17 cellular contexts compared by ENCODE assay signal in the genomic region with DNA sequence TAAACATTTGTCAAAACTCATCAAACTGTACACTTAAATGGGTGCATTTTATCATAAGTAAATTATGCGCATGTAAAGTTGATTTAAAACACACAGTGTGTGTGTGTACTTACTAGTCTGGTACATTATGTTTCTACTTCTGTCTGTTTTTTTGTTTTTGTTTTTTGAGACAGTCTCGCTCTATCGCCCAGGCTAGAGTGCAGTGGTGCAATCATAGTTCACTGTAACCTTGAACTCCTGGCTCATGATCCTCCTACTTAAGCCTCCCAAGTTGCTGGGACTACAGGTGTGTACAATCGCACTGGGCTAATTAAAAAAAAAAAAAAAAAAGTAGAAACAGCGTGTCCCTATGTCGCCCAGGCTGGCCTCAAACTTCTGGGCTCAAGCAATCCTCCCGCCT. TPM values are rescaled to one million over a fixed set of nuclear protein-coding genes. Genes with fewer than 3 reads are reported as not detected.
DNase-seq lines count a peak whose midpoint lies in the region; ATAC-seq and TF ChIP-seq lines count a peak whose summit lies in the region.
"Had no signal": no experiment of that assay in that cellular context is flagged by ENCODE, and none has a peak within 500 bp of the region (broad histone marks: within the 10 kb centered on the region; RNA-seq: fewer than 3 reads in every experiment).

No MANE protein-coding gene starts in this region.

- peak; percentile 3 for DNase-seq in activated naive CD8-positive, alpha-beta T cell treated with anti-CD3 and anti-CD28 coated beads, Interleukin-2, amount 10 ng/mL, durations not matched to agents 7 days and 5 days
- no peak for DNase-seq in activated naive CD8-positive, alpha-beta T cell treated with anti-CD3 and anti-CD28 coated beads, Interleukin-2, amount 50 U/mL, for 24 hours
- DNase-seq in renal cortical epithelial cell (ENCODE audit: low read depth) = peak; percentile 49
- DNase-seq in iPS-NIHi7 (ENCODE audit: extremely low spot score) = no peak
- no peak for DNase-seq in GM23338 (ENCODE audit: low spot score)
- DNase-seq: AML-193; CD4-positive, alpha-beta memory T cell; DMS153; DMS79; GDM1; H9 had no signal

- H3K4me1 ChIP-seq in liver (ENCODE audit: control insufficient read depth in 4 of 4, insufficient read depth in 4 of 4, low read length in 3 of 4) (no peaks in the 10 kb centered on the region), GM23338 (ENCODE audit: insufficient read depth) (no peaks in the 10 kb centered on the region)
- H3K4me1 ChIP-seq: A549 had no signal

- no peak overlapping the region for H2AFZ ChIP-seq in GM23338

- WGBS in liver = 69% methylated on average over 7 of the region's 7 CpGs

- H3K79me2 ChIP-seq in GM23338 (replicated peaks; ENCODE audit: insufficient read depth) = no peaks in the 10 kb centered on the region

- no peak overlapping the region for H3K4me3 ChIP-seq in liver (ENCODE audit: low read depth in 1 of 3, low read length in 3 of 3)
- no peak overlapping the region for H3K4me3 ChIP-seq in GM23338
- H3K4me3 ChIP-seq: A549 had no signal

- TF ChIP-seq RAD21 in liver (IDR thresholded peaks at IDR 0.05) = no peak

- no peak for ATAC-seq in activated naive CD8-positive, alpha-beta T cell treated with anti-CD3 and anti-CD28 coated beads, Interleukin-2, amount 10 ng/mL, durations not matched to agents 7 days and 5 days (ENCODE audit: low read depth)
- ATAC-seq in activated naive CD8-positive, alpha-beta T cell treated with anti-CD3 and anti-CD28 coated beads, Interleukin-2, amount 50 U/mL, for 24 hours = no peak
- ATAC-seq in HG02588 (IDR thresholded peaks at IDR 0.05; ENCODE audit: unreplicated experiment) (no peak), GM23338 (no peak)
- ATAC-seq: A549 had no signal

- TF ChIP-seq CTCF in liver (IDR thresholded peaks at IDR 0.05; ENCODE audit: low read depth, low read length, missing input control) (no peak), GM23338 (conservative IDR thresholded peaks at IDR 0.05; ENCODE audit: low read depth in 2 of 2) (no peak)

- H3K27ac ChIP-seq in liver (ENCODE audit: low read depth in 1 of 2, low read length in 2 of 2) = no peak overlapping the region
- no peak overlapping the region for H3K27ac ChIP-seq in GM23338 (ENCODE audit: low read depth)
- H3K27ac ChIP-seq: 22Rv1, A549 had no signal

- no peaks in the 10 kb centered on the region for H3K9me3 ChIP-seq in liver (ENCODE audit: control insufficient read depth in 4 of 4, low read length in 3 of 4)
- H3K9me3 ChIP-seq: A549 had no signal

- no peak overlapping the region for H3K27ac Mint-ChIP-seq in activated naive CD8-positive, alpha-beta T cell treated with anti-CD3 and anti-CD28 coated beads, Interleukin-2, amount 10 ng/mL, durations not matched to agents 7 days and 5 days
- H3K27ac Mint-ChIP-seq in activated naive CD8-positive, alpha-beta T cell treated with anti-CD3 and anti-CD28 coated beads, Interleukin-2, amount 50 U/mL, for 24 hours = no peak overlapping the region
- no peak overlapping the region for H3K27ac Mint-ChIP-seq in GM23338
- H3K27ac Mint-ChIP-seq: CD4-positive, alpha-beta memory T cell; H9 had no signal

- H3K9me2 ChIP-seq in GM23338 (ENCODE audit: insufficient read depth) = no peaks in the 10 kb centered on the region

- no peaks in the 10 kb centered on the region for H3K36me3 Mint-ChIP-seq in activated naive CD8-positive, alpha-beta T cell treated with anti-CD3 and anti-CD28 coated beads, Interleukin-2, amount 10 ng/mL, durations not matched to agents 7 days and 5 days
- H3K36me3 Mint-ChIP-seq in activated naive CD8-positive, alpha-beta T cell treated with anti-CD3 and anti-CD28 coated beads, Interleukin-2, amount 50 U/mL, for 24 hours (ENCODE audit: low read depth) = peaks cover 2% of the 10 kb centered on the region
- H3K36me3 Mint-ChIP-seq in GM23338 (ENCODE audit: low read depth) = no peaks in the 10 kb centered on the region
- H3K36me3 Mint-ChIP-seq: CD4-positive, alpha-beta memory T cell had no signal

- no peaks in the 10 kb centered on the region for H3K27me3 ChIP-seq in liver (ENCODE audit: control insufficient read depth in 4 of 4, insufficient read depth in 4 of 4, low read length in 3 of 4)
- H3K27me3 ChIP-seq in GM23338 (ENCODE audit: insufficient read depth) = no peaks in the 10 kb centered on the region

- peaks cover 4% of the 10 kb centered on the region; the same call in 1 of the 2 replicates for H3F3A ChIP-seq in GM23338 (replicated peaks; ENCODE audit: low read depth)

- no peak overlapping the region for H3K4me3 Mint-ChIP-seq in activated naive CD8-positive, alpha-beta T cell treated with anti-CD3 and anti-CD28 coated beads, Interleukin-2, amount 10 ng/mL, durations not matched to agents 7 days and 5 days
- no peak overlapping the region for H3K4me3 Mint-ChIP-seq in activated naive CD8-positive, alpha-beta T cell treated with anti-CD3 and anti-CD28 coated beads, Interleukin-2, amount 50 U/mL, for 24 hours
- no peak overlapping the region for H3K4me3 Mint-ChIP-seq in GM23338
- H3K4me3 Mint-ChIP-seq: CD14-positive monocyte; CD4-positive, alpha-beta memory T cell; H9 had no signal

- POLR2A ChIA-PET in activated naive CD8-positive, alpha-beta T cell treated with anti-CD3 and anti-CD28 coated beads, Interleukin-2, amount 10 ng/mL, durations not matched to agents 7 days and 5 days (lab: Charles Lee) = no interaction called here

- H4K20me1 ChIP-seq in GM23338 (replicated peaks; ENCODE audit: insufficient read depth) = no peaks in the 10 kb centered on the region

- H3K36me3 ChIP-seq in liver (ENCODE audit: control insufficient read depth in 4 of 4, insufficient read depth in 3 of 4, low read depth in 1 of 4, low read length in 3 of 4) (peaks cover 0 to 4% (median 0%) of the 10 kb centered on the region in 4 donors), GM23338 (ENCODE audit: insufficient read depth) (no peaks in the 10 kb centered on the region)

- peaks cover 22% of the 10 kb centered on the region for H3K4me1 Mint-ChIP-seq in activated naive CD8-positive, alpha-beta T cell treated with anti-CD3 and anti-CD28 coated beads, Interleukin-2, amount 10 ng/mL, durations not matched to agents 7 days and 5 days
- peaks cover 24% of the 10 kb centered on the region for H3K4me1 Mint-ChIP-seq in activated naive CD8-positive, alpha-beta T cell treated with anti-CD3 and anti-CD28 coated beads, Interleukin-2, amount 50 U/mL, for 24 hours
- peaks cover 14% of the 10 kb centered on the region for H3K4me1 Mint-ChIP-seq in GM23338

- H3K9ac ChIP-seq in liver (ENCODE audit: low read depth in 1 of 2, low read length in 2 of 2) = no peak overlapping the region

- H3K9me3 Mint-ChIP-seq in activated naive CD8-positive, alpha-beta T cell treated with anti-CD3 and anti-CD28 coated beads, Interleukin-2, amount 10 ng/mL, durations not matched to agents 7 days and 5 days = no peaks in the 10 kb centered on the region
- no peaks in the 10 kb centered on the region for H3K9me3 Mint-ChIP-seq in activated naive CD8-positive, alpha-beta T cell treated with anti-CD3 and anti-CD28 coated beads, Interleukin-2, amount 50 U/mL, for 24 hours
- no peaks in the 10 kb centered on the region; the same call in 2 of the 3 replicates for H3K9me3 Mint-ChIP-seq in GM23338
- H3K9me3 Mint-ChIP-seq: H9 had no signal

- H3K27me3 Mint-ChIP-seq in activated naive CD8-positive, alpha-beta T cell treated with anti-CD3 and anti-CD28 coated beads, Interleukin-2, amount 10 ng/mL, durations not matched to agents 7 days and 5 days = no peaks in the 10 kb centered on the region
- H3K27me3 Mint-ChIP-seq in activated naive CD8-positive, alpha-beta T cell treated with anti-CD3 and anti-CD28 coated beads, Interleukin-2, amount 50 U/mL, for 24 hours = no peaks in the 10 kb centered on the region
- peaks cover 9% of the 10 kb centered on the region for H3K27me3 Mint-ChIP-seq in GM23338 (ENCODE audit: insufficient read depth, low read depth, poor library complexity)
- H3K27me3 Mint-ChIP-seq: CD4-positive, alpha-beta memory T cell had no signal

- H3K4me2 ChIP-seq in GM23338 = no peak overlapping the region
- H3K4me2 ChIP-seq: A549 had no signal

TF ChIP-seq in liver, 16 proteins besides CTCF, POLR2A, EP300 and RAD21 (continues in another document):
- TF ChIP-seq, protein P1, sequence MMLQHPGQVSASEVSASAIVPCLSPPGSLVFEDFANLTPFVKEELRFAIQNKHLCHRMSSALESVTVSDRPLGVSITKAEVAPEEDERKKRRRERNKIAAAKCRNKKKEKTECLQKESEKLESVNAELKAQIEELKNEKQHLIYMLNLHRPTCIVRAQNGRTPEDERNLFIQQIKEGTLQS (IDR thresholded peaks at IDR 0.05) = no peak
- TF ChIP-seq RXRA (IDR thresholded peaks at IDR 0.05) (peak; percentile 44 to 69), TAF1 (conservative IDR thresholded peaks at IDR 0.05) (no peak), SP1 (IDR thresholded peaks at IDR 0.05) (peak; percentile 63)
- TF ChIP-seq, protein P2, sequence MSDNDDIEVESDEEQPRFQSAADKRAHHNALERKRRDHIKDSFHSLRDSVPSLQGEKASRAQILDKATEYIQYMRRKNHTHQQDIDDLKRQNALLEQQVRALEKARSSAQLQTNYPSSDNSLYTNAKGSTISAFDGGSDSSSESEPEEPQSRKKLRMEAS (IDR thresholded peaks at IDR 0.05) = no peak

RNA-seq across cellular contexts. Expression of a gene that starts 23.0 kb away (rescaled TPM):
- total RNA-seq in activated naive CD8-positive, alpha-beta T cell treated with anti-CD3 and anti-CD28 coated beads, Interleukin-2, amount 10 ng/mL, durations not matched to agents 7 days and 5 days = 10 to 100 TPM; 78.6 to 79.8 TPM
- total RNA-seq in liver (100 to 1,000 TPM in 1 of 2 donors, 10 to 100 TPM in 1; 10.3 to 132 TPM), renal cortical epithelial cell (20.0 and 146 TPM in 2 replicates)
- polyA plus RNA-seq in liver (10 to 100 TPM; 61.7 to 65.8 TPM), GM23338 (2016; fragmentation: Nextera tagmentation; extraction: Ambion mirVana) (17.7 and 19.8 TPM in 2 replicates)
- total RNA-seq in GM23338 (2014; rRNA removed; shearing (Covaris generic)) = 24.3 and 28.6 TPM in 2 replicates

RNA-seq across cellular contexts. Expression of a gene that starts 25.1 kb away (rescaled TPM):
- under 1 TPM; 0.85 to 0.97 TPM for total RNA-seq in activated naive CD8-positive, alpha-beta T cell treated with anti-CD3 and anti-CD28 coated beads, Interleukin-2, amount 10 ng/mL, durations not matched to agents 7 days and 5 days
- total RNA-seq in liver = under 1 TPM in 1 of 2 donors, not detected in 1; 0.42 TPM
- polyA plus RNA-seq in liver = under 1 TPM; 0.43 to 0.64 TPM
- 0.35 and 0.87 TPM in 2 replicates for total RNA-seq in renal cortical epithelial cell
- total RNA-seq in GM23338 (2014; rRNA removed; shearing (Covaris generic)) = 0.90 and 1.3 TPM in 2 replicates
- polyA plus RNA-seq in GM23338 (2016; fragmentation: Nextera tagmentation; extraction: Ambion mirVana) = 0.94 TPM in 2 replicates
- total RNA-seq: HT-29 had no signal
- polyA plus RNA-seq: CD14-positive monocyte had no signal

Comparison
In these comparisons a context has a peak if more than half of its experiments do, and no peak if none do; other contexts are left out.
1. DNase-seq: peak in activated naive CD8-positive, alpha-beta T cell treated with anti-CD3 and anti-CD28 coated beads, Interleukin-2, amount 10 ng/mL, durations not matched to agents 7 days and 5 days (single experiment) and renal cortical epithelial cell (single experiment); none in activated naive CD8-positive, alpha-beta T cell treated with anti-CD3 and anti-CD28 coated beads, Interleukin-2, amount 50 U/mL, for 24 hours (single experiment), iPS-NIHi7 (single experiment) and GM23338 (single experiment).